ENCODE assay signal across 8 cellular contexts in genomic region chr3:185976977-185977678, GRCh38. TPM values are rescaled to one million over a fixed set of nuclear protein-coding genes. Genes with fewer than 3 reads are reported as not detected.
DNase-seq lines count a peak whose midpoint lies in the region; ATAC-seq, FAIRE-seq and TF ChIP-seq lines count a peak whose summit lies in the region.

No MANE protein-coding gene starts in this region.

- TF ChIP-seq RAD21 in A549 (conservative IDR thresholded peaks at IDR 0.05 in 1 of 2, IDR thresholded peaks at IDR 0.05 in 1 of 2) = peak; percentile 47 to 50; a peak in 3 of 5 replicates

- WGBS in A549 (ENCODE audit: missing lambda C conversion rate) = 44% methylated on average over 6 of the region's 6 CpGs
- WGBS in mammary epithelial cell (ENCODE audit: low coverage, missing lambda C conversion rate) = 46% methylated on average over 6 of the region's 6 CpGs

- POLR2A ChIA-PET in A549 (lab: Yijun Ruan, JAX) = interaction anchor here (0.7 kb wide), 1 partner anchor 264 kb away, joined by 3 read pairs; no protein-coding TSS in a partner anchor

- no peak overlapping the region for H2AFZ ChIP-seq in mammary epithelial cell (ENCODE audit: low read depth, low read length)

- H3K27me3 ChIP-seq in mammary epithelial cell (ENCODE audit: insufficient read depth, low read length) = no peaks in the 10 kb centered on the region

- FAIRE-seq in A549 (lab: Jason Lieb, UNC) (no peak), kidney (lab: Jason Lieb, UNC) (no peak)

- ATAC-seq in A549 (peak; percentile 84 to 88), GM18517 (IDR thresholded peaks at IDR 0.05; ENCODE audit: unreplicated experiment) (peak; percentile 83), HG03097 (IDR thresholded peaks at IDR 0.05; ENCODE audit: low FRiP score, unreplicated experiment) (peak; percentile 78)
- peak; percentile 72 to 86 for ATAC-seq in activated CD4-positive, CD25-positive, alpha-beta regulatory T cell treated with anti-CD3 and anti-CD28 coated beads, Interleukin-2, amount 50 U/mL, for 24 hours

- H3K36me3 ChIP-seq in mammary epithelial cell (ENCODE audit: insufficient read depth, low read length) = peaks cover 13% of the 10 kb centered on the region
- no peaks in the 10 kb centered on the region for H3K36me3 ChIP-seq in kidney (ENCODE audit: control insufficient read depth in 1 of 2, insufficient read depth in 2 of 2, low read length in 2 of 2)

- peaks cover 8% of the 10 kb centered on the region; the same call in 1 of the 3 replicates for H3K4me1 ChIP-seq in A549
- no peaks in the 10 kb centered on the region for H3K4me1 ChIP-seq in mammary epithelial cell (ENCODE audit: insufficient read depth, low read length)
- H3K4me1 ChIP-seq in kidney (ENCODE audit: control insufficient read depth in 1 of 2, insufficient read depth in 1 of 2, low read depth in 1 of 2, low read length in 2 of 2) = no peaks in the 10 kb centered on the region

- dilution Hi-C loops in mammary epithelial cell (cut with HindIII; ENCODE audit: low sequenced_read_pairs) = loop anchor here (25.0 kb wide), 2 partner anchors 310 to 835 kb away; partner anchors contain the start of gene RFC4

- intact Hi-C loops in mammary epithelial cell (cut with micrococcal nuclease) = loop anchor here (1.0 kb wide), 3 partner anchors 34 to 317 kb away; no protein-coding TSS in a partner anchor
- intact Hi-C loops in kidney (cut with DNase I) = loop anchor here (10.0 kb wide), 1 partner anchor 638 kb away; the partner anchor contains the start of gene AHSG

- H3K9me3 ChIP-seq in A549 (no peaks in the 10 kb centered on the region), mammary epithelial cell (replicated peaks; ENCODE audit: insufficient read depth, low read length) (no peaks in the 10 kb centered on the region), kidney (ENCODE audit: control insufficient read depth in 1 of 2, low read length in 2 of 2) (no peaks in the 10 kb centered on the region)

- TF ChIP-seq CTCF in A549 (IDR thresholded peaks at IDR 0.05) (peak; percentile 83), mammary epithelial cell (conservative IDR thresholded peaks at IDR 0.05 in 1 of 2, IDR thresholded peaks at IDR 0.05 in 1 of 2; ENCODE audit: extremely low read depth in 1 of 2, insufficient read depth in 1 of 2, low read depth in 1 of 2, low read length in 2 of 2) (peak; percentile 81 to 95), kidney (IDR thresholded peaks at IDR 0.05; ENCODE audit: borderline replicate concordance, extremely low read depth, insufficient read depth) (peak; percentile 74)

- H4K20me1 ChIP-seq in mammary epithelial cell (ENCODE audit: insufficient read depth, low read length) = no peaks in the 10 kb centered on the region

- H3K79me2 ChIP-seq in mammary epithelial cell (ENCODE audit: insufficient read depth, low read length) = no peaks in the 10 kb centered on the region

- no peak for TF ChIP-seq POLR2A in A549 (IDR thresholded peaks at IDR 0.05; ENCODE audit: low read length)

- no TSS peak for BruUV-seq in mammary epithelial cell (replicated peaks; lab: Mats Ljungman, UMichigan)

- no peak overlapping the region for H3K27ac ChIP-seq in A549
- H3K27ac ChIP-seq in mammary epithelial cell (ENCODE audit: insufficient read depth, low read depth, low read length) = no peak overlapping the region
- no peak overlapping the region for H3K27ac ChIP-seq in kidney (ENCODE audit: low read depth in 2 of 2, low read length in 2 of 2)

- H3K9ac ChIP-seq in mammary epithelial cell (ENCODE audit: insufficient read depth, low read length) (no peak overlapping the region), kidney (ENCODE audit: low read length in 2 of 2) (no peak overlapping the region)

- no peak overlapping the region for H3K4me2 ChIP-seq in A549
- no peak overlapping the region for H3K4me2 ChIP-seq in mammary epithelial cell (ENCODE audit: insufficient read depth, low read depth, low read length)

- in situ Hi-C loops in mammary epithelial cell (cut with MboI; ENCODE audit: low sequenced_read_pairs in 2 of 2) = loop anchor here in 1 of 2 donors (25.0 kb wide), 1 partner anchor 835 kb away; the partner anchor contains the start of gene RFC4

- DNase-seq in A549 (ENCODE audit: low read depth in 1 of 2, low spot score in 1 of 2) = peak; percentile 42 to 71
- peak; percentile 75 for DNase-seq in NCI-H345 (lab: John Stamatoyannopoulos, UW)
- peak; percentile 36 for DNase-seq in mammary epithelial cell
- peak; percentile 88 for DNase-seq in kidney
- DNase-seq in stimulated activated CD4-positive, alpha-beta T cell treated with anti-CD3 and anti-CD28 coated beads, Interleukin-2, amount 100 ng/mL, for 24 hours = peak; percentile 90 to 93

- H3K4me3 ChIP-seq in A549 = no peak overlapping the region
- H3K4me3 ChIP-seq in mammary epithelial cell (replicated peaks in 1 of 3; ENCODE audit: insufficient read depth in 1 of 3, low read depth in 2 of 3, low read length in 3 of 3) = no peak overlapping the region
- H3K4me3 ChIP-seq in kidney (ENCODE audit: low read length in 2 of 2) = no peak overlapping the region

- no peak for TF ChIP-seq EP300 in A549 (IDR thresholded peaks at IDR 0.05)

- CTCF ChIA-PET in A549 (lab: Yijun Ruan, JAX) = interaction anchor here (0.6 to 4.6 kb wide), 18 partner anchors 9 to 839 kb away, joined by 3 to 33 read pairs (median 4); no protein-coding TSS in a partner anchor
- CTCF ChIA-PET in mammary epithelial cell (lab: Charles Lee; ENCODE audit: low non-redundant PET) = interaction anchor here (0.5 to 1.5 kb wide), 4 partner anchors 18 to 805 kb away, joined by 3 to 11 read pairs (median 4); partner anchors contain the start of gene DNAJB11

TF ChIP-seq in A549, 52 proteins besides CTCF, POLR2A, EP300 and RAD21:
- no peak for TF ChIP-seq HES2 (IDR thresholded peaks at IDR 0.05)
- TF ChIP-seq SMC3 (IDR thresholded peaks at IDR 0.05) = peak; percentile 56; the same call in 2 of the 3 replicates

RNA-seq across cellular contexts. Expression of gene TRA2B, which starts 39.3 kb away (rescaled TPM):
- 186 and 273 TPM in 2 replicates for polyA plus RNA-seq in A549 (2011; rRNA removed)
- 125 and 182 TPM in 2 replicates for polyA plus RNA-seq in A549 (2012; cell fraction: cytosol; rRNA removed)
- polyA plus RNA-seq in A549 (2012; cell fraction: nucleus; rRNA removed) = 115 and 156 TPM in 2 replicates
- polyA plus RNA-seq in A549 (2017; fragmentation: RNase III; extraction: RNeasy Plus Mini Kit Qiagen cat#74134 plus additional on column Dnase treatment) = 180 to 204 TPM (median 193 TPM) in 3 replicates
- 238 and 248 TPM in 2 replicates for polyA minus RNA-seq in A549 (2011; rRNA and poly(A)+ RNA removed)
- total RNA-seq in mammary epithelial cell = 100 to 1,000 TPM; 117 to 151 TPM
- 130 TPM for polyA plus RNA-seq in mammary epithelial cell
- 210 TPM for polyA minus RNA-seq in mammary epithelial cell
- total RNA-seq in kidney = 109 TPM
- polyA plus RNA-seq in kidney (ENCODE audit: insufficient read depth, low read depth, low replicate concordance) = 66.8 TPM

Comparison
In these comparisons a context has a peak if more than half of its experiments do, and no peak if none do; other contexts are left out.
1. DNase-seq: peak in every context shown above with its lines; median percentile 92 in stimulated activated CD4-positive, alpha-beta T cell treated with anti-CD3 and anti-CD28 coated beads, Interleukin-2, amount 100 ng/mL, for 24 hours; 88 in kidney; 75 in NCI-H345; 56 in A549; 36 in mammary epithelial cell.